ENCODE assay signal across 12 cellular contexts in genomic region chr1:108947871-108948525, GRCh38. TPM values are rescaled to one million over a fixed set of nuclear protein-coding genes. Genes with fewer than 3 reads are reported as not detected.
DNase-seq lines count a peak whose midpoint lies in the region; ATAC-seq, FAIRE-seq and TF ChIP-seq lines count a peak whose summit lies in the region.
"Had no signal": no experiment of that assay in that cellular context is flagged by ENCODE, and none has a peak within 500 bp of the region (broad histone marks: within the 10 kb centered on the region; RNA-seq: fewer than 3 reads in every experiment).

No MANE protein-coding gene starts in this region.

- FAIRE-seq in bronchial epithelial cell (lab: Jason Lieb, UNC): no peak

- 36% methylated on average over 6 of the region's 6 CpGs for WGBS in hepatocyte (ENCODE audit: low lambda C conversion rate, missing lambda C conversion rate)

- H3K27me3 ChIP-seq in bronchial epithelial cell (ENCODE audit: control insufficient read depth, insufficient read depth, low read length) (no peaks in the 10 kb centered on the region), hepatocyte (no peaks in the 10 kb centered on the region), parathyroid adenoma (ENCODE audit: control insufficient read depth, insufficient read depth, low read length) (no peaks in the 10 kb centered on the region)

- no peak for TF ChIP-seq CTCF in bronchial epithelial cell (IDR thresholded peaks at IDR 0.05; ENCODE audit: insufficient read depth, low read length, severe bottlenecking)
- no peak for TF ChIP-seq CTCF in hepatocyte (IDR thresholded peaks at IDR 0.05; ENCODE audit: poor library complexity)
- no peak for TF ChIP-seq CTCF in parathyroid adenoma (IDR thresholded peaks at IDR 0.05)
- no peak for TF ChIP-seq CTCF in mucosa of descending colon (IDR thresholded peaks at IDR 0.05)

- no peak overlapping the region for H3K9ac ChIP-seq in parathyroid adenoma
- H3K9ac ChIP-seq: KMS-11 had no signal

- H4K20me1 ChIP-seq in hepatocyte (ENCODE audit: insufficient read depth, poor library complexity, severe bottlenecking): peaks cover 12% of the 10 kb centered on the region

- peaks cover 4% of the 10 kb centered on the region for H3K36me3 ChIP-seq in bronchial epithelial cell (ENCODE audit: control insufficient read depth, insufficient read depth, low read length)
- no peaks in the 10 kb centered on the region for H3K36me3 ChIP-seq in hepatocyte (replicated peaks; ENCODE audit: insufficient read depth, low read depth)
- H3K36me3 ChIP-seq in parathyroid adenoma (ENCODE audit: control insufficient read depth, insufficient read depth, low read length): no peaks in the 10 kb centered on the region
- H3K36me3 ChIP-seq in mucosa of descending colon (ENCODE audit: low read depth): no peaks in the 10 kb centered on the region

- H3K4me2 ChIP-seq in hepatocyte (peak overlapping the region; percentile 56), parathyroid adenoma (ENCODE audit: low read length) (peak overlapping the region; percentile 30)
- H3K4me2 ChIP-seq: KMS-11 had no signal

- no peak overlapping the region for H3K4me3 Mint-ChIP-seq in activated CD8-positive, alpha-beta memory T cell treated with anti-CD3 and anti-CD28 coated beads, Interleukin-2, amount 10 ng/mL, durations not matched to agents 7 days and 5 days

- H3K4me3 ChIP-seq in bronchial epithelial cell (ENCODE audit: low read depth, low read length): no peak overlapping the region
- H3K4me3 ChIP-seq in hepatocyte: no peak overlapping the region
- no peak overlapping the region for H3K4me3 ChIP-seq in parathyroid adenoma (ENCODE audit: low read depth, low read length)
- no peak overlapping the region for H3K4me3 ChIP-seq in mucosa of descending colon

- H3K9me3 ChIP-seq in hepatocyte (ENCODE audit: low read depth) (no peaks in the 10 kb centered on the region), parathyroid adenoma (ENCODE audit: control insufficient read depth, low read length) (no peaks in the 10 kb centered on the region), mucosa of descending colon (no peaks in the 10 kb centered on the region)

- peaks cover 14% of the 10 kb centered on the region for H3K36me3 Mint-ChIP-seq in activated CD8-positive, alpha-beta memory T cell treated with anti-CD3 and anti-CD28 coated beads, Interleukin-2, amount 10 ng/mL, durations not matched to agents 7 days and 5 days

- DNase-seq in G401 (ENCODE audit: low spot score) (peak; percentile 34), bronchial epithelial cell (ENCODE audit: low read depth) (peak; percentile 15), hepatocyte (ENCODE audit: low spot score) (no peak), mucosa of descending colon (no peak), left colon (no peak)
- no peak for DNase-seq in effector CD8-positive, alpha-beta T cell (lab: John Stamatoyannopoulos, UW)
- no peak for DNase-seq in activated CD8-positive, alpha-beta memory T cell treated with anti-CD3 and anti-CD28 coated beads, Interleukin-2, amount 10 ng/mL, durations not matched to agents 7 days and 5 days
- DNase-seq: central memory CD4-positive, alpha-beta T cell; NCI-H345 had no signal

- H3K4me1 ChIP-seq in hepatocyte (ENCODE audit: insufficient read depth) (no peaks in the 10 kb centered on the region), parathyroid adenoma (no peaks in the 10 kb centered on the region), mucosa of descending colon (ENCODE audit: low read depth) (no peaks in the 10 kb centered on the region)

- peaks cover 2% of the 10 kb centered on the region for H3K4me1 Mint-ChIP-seq in activated CD8-positive, alpha-beta memory T cell treated with anti-CD3 and anti-CD28 coated beads, Interleukin-2, amount 10 ng/mL, durations not matched to agents 7 days and 5 days

- CTCF ChIA-PET in activated CD8-positive, alpha-beta memory T cell treated with anti-CD3 and anti-CD28 coated beads, Interleukin-2, amount 10 ng/mL, durations not matched to agents 7 days and 5 days (lab: Charles Lee): interaction anchor here (1.0 to 1.4 kb wide), 3 partner anchors 13 to 165 kb away, joined by 3 to 5 read pairs (median 5); a partner anchor contains a TSS

- H3K9me2 ChIP-seq in hepatocyte (replicated peaks; ENCODE audit: insufficient read depth): no peaks in the 10 kb centered on the region

- H3K27ac ChIP-seq in hepatocyte: peak overlapping the region; percentile 61
- H3K27ac ChIP-seq in parathyroid adenoma: no peak overlapping the region
- H3K27ac ChIP-seq: KMS-11 had no signal

- H3K27ac Mint-ChIP-seq in activated CD8-positive, alpha-beta memory T cell treated with anti-CD3 and anti-CD28 coated beads, Interleukin-2, amount 10 ng/mL, durations not matched to agents 7 days and 5 days: no peak overlapping the region

- H3K79me2 ChIP-seq in hepatocyte (peaks cover 63% of the 10 kb centered on the region), parathyroid adenoma (no peaks in the 10 kb centered on the region)

- ATAC-seq in mucosa of descending colon (no peak), left colon (no peak)
- no peak for ATAC-seq in activated CD8-positive, alpha-beta memory T cell treated with anti-CD3 and anti-CD28 coated beads, Interleukin-2, amount 10 ng/mL, durations not matched to agents 7 days and 5 days
- ATAC-seq: left lobe of liver had no signal

- in situ Hi-C loops in G401 (cut with HindIII; ENCODE audit: low sequenced_read_pairs): no loop called here

- H2AFZ ChIP-seq in hepatocyte: no peak overlapping the region
- H2AFZ ChIP-seq in parathyroid adenoma: no peak overlapping the region

- intact Hi-C loops in mucosa of descending colon (cut with DNase I, micrococcal nuclease) (no loop called here), left colon (cut with DNase I, micrococcal nuclease) (no loop called here)

- no peaks in the 10 kb centered on the region for H3K9me3 Mint-ChIP-seq in activated CD8-positive, alpha-beta memory T cell treated with anti-CD3 and anti-CD28 coated beads, Interleukin-2, amount 10 ng/mL, durations not matched to agents 7 days and 5 days (ENCODE audit: low read depth)

- no peaks in the 10 kb centered on the region for H3K27me3 Mint-ChIP-seq in activated CD8-positive, alpha-beta memory T cell treated with anti-CD3 and anti-CD28 coated beads, Interleukin-2, amount 10 ng/mL, durations not matched to agents 7 days and 5 days

RNA-seq across cellular contexts. Expression of gene CLCC1, which starts 15.3 kb away (rescaled TPM):
- 16.6 and 34.7 TPM in 2 replicates for total RNA-seq in G401 (2014; rRNA removed; shearing (Covaris generic))
- 18.7 and 31.3 TPM in 2 replicates for total RNA-seq in bronchial epithelial cell
- 31.5 and 42.8 TPM in 2 replicates for total RNA-seq in hepatocyte
- polyA plus RNA-seq in hepatocyte: 24.8 and 26.6 TPM in 2 replicates
- total RNA-seq in mucosa of descending colon: 10 to 100 TPM; 19.9 to 32.1 (median 21.3) TPM
- 10 to 100 TPM; 14.0 to 16.6 TPM for total RNA-seq in activated CD8-positive, alpha-beta memory T cell treated with anti-CD3 and anti-CD28 coated beads, Interleukin-2, amount 10 ng/mL, durations not matched to agents 7 days and 5 days
- 10 to 100 TPM; 20.7 to 22.1 TPM for total RNA-seq in left colon

Comparison
In these comparisons a context has a peak if more than half of its experiments do, and no peak if none do; other contexts are left out.
1. DNase-seq: peak in G401 (single experiment) and bronchial epithelial cell (single experiment); none in hepatocyte (single experiment), mucosa of descending colon (0 of 3), effector CD8-positive, alpha-beta T cell (single experiment), activated CD8-positive, alpha-beta memory T cell treated with anti-CD3 and anti-CD28 coated beads, Interleukin-2, amount 10 ng/mL, durations not matched to agents 7 days and 5 days (single experiment) and left colon (0 of 2).